In genomic region chr20:48037798-48038197, GRCh38 we compare ENCODE assay signal across 6 cellular contexts.
DNase-seq lines count a peak whose midpoint lies in the region; TF ChIP-seq lines count a peak whose summit lies in the region.
"Not testable (repeated sequence)": the region's sequence is repeated elsewhere in the genome, so short reads cannot be mapped to it uniquely, and the experiment has no call there.

No MANE protein-coding gene starts in this region.

- not testable (repeated sequence) for H3K27me3 Mint-ChIP-seq in nephron progenitor cell (ENCODE audit: low read depth, poor library complexity)

- H3K36me3 ChIP-seq in BLaER1 treated with 17β-estradiol and CSF1 and Interleukin-3, amounts not matched to agents 10 nM and 100 nM; SJCRH30; testis (ENCODE audit: low read depth, missing control alignments): not testable (repeated sequence)

- not testable (repeated sequence) for H3K27ac ChIP-seq in BLaER1 treated with 17β-estradiol and CSF1 and Interleukin-3, amounts not matched to agents 10 nM and 100 nM; coronary artery
- peak overlapping the region; percentile 58 for H3K27ac ChIP-seq in SJCRH30
- H3K27ac ChIP-seq in testis: peak overlapping the region; percentile 1 to 42

- DNase-seq in NCI-H345 (lab: John Stamatoyannopoulos, UW): peak; percentile 36
- DNase-seq in SJCRH30: peak; percentile 86 to 88
- DNase-seq in coronary artery (ENCODE audit: low spot score): peak; percentile 40
- DNase-seq in nephron progenitor cell: peak; percentile 34
- peak; percentile 51 for DNase-seq in testis

- H3K4me1 Mint-ChIP-seq in nephron progenitor cell: peaks cover 27% of the 10 kb centered on the region

- peak overlapping the region in 9 of 11 experiments; percentile 14 to 58 (median 34); a peak in 11 of 22 replicates for H3K4me2 ChIP-seq in BLaER1 treated with 17β-estradiol and CSF1 and Interleukin-3, amounts not matched to agents 10 nM and 100 nM

- H3K9me3 Mint-ChIP-seq in nephron progenitor cell: peaks cover 14% of the 10 kb centered on the region

- TF ChIP-seq POLR2A in testis (IDR thresholded peaks at IDR 0.05): not testable (repeated sequence)

- H3K4me3 Mint-ChIP-seq in nephron progenitor cell: not testable (repeated sequence)

- H3K9ac ChIP-seq in BLaER1 treated with 17β-estradiol and CSF1 and Interleukin-3, amounts not matched to agents 10 nM and 100 nM: not testable (repeated sequence)

- H3K27ac Mint-ChIP-seq in nephron progenitor cell: not testable (repeated sequence)

- 57 to 60% methylated on average over 1 to 7 of the region's 7 CpGs for WGBS in testis, 2 donors

- not testable (repeated sequence) for H4K20me1 ChIP-seq in BLaER1 treated with 17β-estradiol and CSF1 and Interleukin-3, amounts not matched to agents 10 nM and 100 nM

- H3K4me1 ChIP-seq in BLaER1 treated with 17β-estradiol and CSF1 and Interleukin-3, amounts not matched to agents 10 nM and 100 nM: peaks cover 7 to 20% (median 15%) of the 10 kb centered on the region in 10 experiments; a peak in 19 of 20 replicates
- H3K4me1 ChIP-seq in SJCRH30: peaks cover 35% of the 10 kb centered on the region
- peaks cover 11% of the 10 kb centered on the region for H3K4me1 ChIP-seq in testis

- not testable (repeated sequence) for H3K36me3 Mint-ChIP-seq in nephron progenitor cell (ENCODE audit: low read depth)

- H3K4me3 ChIP-seq in BLaER1 treated with 17β-estradiol and CSF1 and Interleukin-3, amounts not matched to agents 10 nM and 100 nM; SJCRH30; coronary artery; testis: not testable (repeated sequence)

- TF ChIP-seq CTCF in coronary artery (IDR thresholded peaks at IDR 0.05); nephron progenitor cell (IDR thresholded peaks at IDR 0.05); testis (IDR thresholded peaks at IDR 0.05): not testable (repeated sequence)

- peaks cover 0 to 18% (median 8%) of the 10 kb centered on the region in 11 experiments; a peak in 10 of 22 replicates for H3K9me3 ChIP-seq in BLaER1 treated with 17β-estradiol and CSF1 and Interleukin-3, amounts not matched to agents 10 nM and 100 nM (replicated peaks in 1 of 11)
- H3K9me3 ChIP-seq in SJCRH30 (replicated peaks); testis: not testable (repeated sequence)

- not testable (repeated sequence) for H3K27me3 ChIP-seq in BLaER1 treated with 17β-estradiol and CSF1 and Interleukin-3, amounts not matched to agents 10 nM and 100 nM; SJCRH30; testis

- intact Hi-C loops in testis (cut with DNase I; ENCODE audit: low total_unique reads): not testable (repeated sequence)

Comparison
In these comparisons a context has a peak if more than half of its experiments do, and no peak if none do; other contexts are left out.
1. DNase-seq: peak in every context shown above with its lines; median percentile 87 in SJCRH30; 51 in testis; 40 in coronary artery; 36 in NCI-H345; 34 in nephron progenitor cell.